ENCODE assay signal across 1 cellular context in the genomic region with DNA sequence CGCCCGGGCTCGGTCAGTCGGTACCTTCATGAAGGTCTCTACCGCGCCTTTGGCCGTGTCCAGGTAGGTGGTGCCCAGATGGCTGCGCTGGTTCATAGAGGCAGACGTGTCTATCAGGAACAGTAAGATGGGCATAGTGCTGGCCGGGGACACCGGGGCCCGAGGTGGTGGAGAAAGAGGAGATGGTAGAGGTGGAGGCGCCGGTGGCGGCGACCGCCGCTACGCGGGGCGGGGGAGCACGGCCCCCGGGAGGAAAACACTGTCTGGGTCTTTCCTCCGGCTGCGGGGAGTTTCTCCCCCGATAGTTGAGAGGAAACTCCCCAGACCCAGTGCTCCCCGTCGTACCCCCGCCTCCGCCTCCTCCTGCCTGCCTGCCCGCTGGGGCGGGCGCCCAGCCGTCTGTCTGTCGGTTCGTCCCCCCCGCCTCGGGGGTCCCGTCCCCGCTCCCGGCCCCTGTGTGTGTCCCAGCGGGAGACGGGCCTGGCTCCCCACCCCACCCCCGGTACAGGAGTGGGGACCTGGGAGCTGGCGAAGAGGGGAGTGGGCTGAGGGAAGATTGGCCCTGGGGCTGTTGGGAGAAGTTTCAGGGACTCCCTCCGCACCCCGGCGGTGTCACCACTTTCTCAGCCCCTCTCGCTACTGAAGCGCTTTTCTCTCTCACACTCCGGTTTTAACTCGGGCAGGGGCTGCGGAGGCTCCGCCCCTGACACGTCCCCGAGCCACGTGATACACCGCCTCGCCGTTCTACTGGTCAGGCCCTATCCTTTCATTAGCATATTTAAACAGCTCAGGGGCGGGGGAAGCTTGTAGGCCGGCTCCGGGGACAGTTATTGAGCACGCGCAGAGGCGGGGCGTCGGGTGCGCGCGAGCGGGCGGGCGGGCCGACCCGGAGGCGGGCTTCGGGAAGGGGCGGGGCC.
TF ChIP-seq lines count a peak whose summit lies in the region.

A gene with protein sequence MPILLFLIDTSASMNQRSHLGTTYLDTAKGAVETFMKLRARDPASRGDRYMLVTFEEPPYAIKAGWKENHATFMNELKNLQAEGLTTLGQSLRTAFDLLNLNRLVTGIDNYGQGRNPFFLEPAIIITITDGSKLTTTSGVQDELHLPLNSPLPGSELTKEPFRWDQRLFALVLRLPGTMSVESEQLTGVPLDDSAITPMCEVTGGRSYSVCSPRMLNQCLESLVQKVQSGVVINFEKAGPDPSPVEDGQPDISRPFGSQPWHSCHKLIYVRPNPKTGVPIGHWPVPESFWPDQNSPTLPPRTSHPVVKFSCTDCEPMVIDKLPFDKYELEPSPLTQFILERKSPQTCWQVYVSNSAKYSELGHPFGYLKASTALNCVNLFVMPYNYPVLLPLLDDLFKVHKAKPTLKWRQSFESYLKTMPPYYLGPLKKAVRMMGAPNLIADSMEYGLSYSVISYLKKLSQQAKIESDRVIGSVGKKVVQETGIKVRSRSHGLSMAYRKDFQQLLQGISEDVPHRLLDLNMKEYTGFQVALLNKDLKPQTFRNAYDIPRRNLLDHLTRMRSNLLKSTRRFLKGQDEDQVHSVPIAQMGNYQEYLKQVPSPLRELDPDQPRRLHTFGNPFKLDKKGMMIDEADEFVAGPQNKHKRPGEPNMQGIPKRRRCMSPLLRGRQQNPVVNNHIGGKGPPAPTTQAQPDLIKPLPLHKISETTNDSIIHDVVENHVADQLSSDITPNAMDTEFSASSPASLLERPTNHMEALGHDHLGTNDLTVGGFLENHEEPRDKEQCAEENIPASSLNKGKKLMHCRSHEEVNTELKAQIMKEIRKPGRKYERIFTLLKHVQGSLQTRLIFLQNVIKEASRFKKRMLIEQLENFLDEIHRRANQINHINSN (minus strand): TSS at position 646 of the 917 bp plus-strand sequence. CDS start 511 bp downstream, at position 135.

TF ChIP-seq in HepG2, 621 proteins besides CTCF, POLR2A, EP300 and RAD21 (continued from another document and continues in another):
- TF ChIP-seq, protein P1, sequence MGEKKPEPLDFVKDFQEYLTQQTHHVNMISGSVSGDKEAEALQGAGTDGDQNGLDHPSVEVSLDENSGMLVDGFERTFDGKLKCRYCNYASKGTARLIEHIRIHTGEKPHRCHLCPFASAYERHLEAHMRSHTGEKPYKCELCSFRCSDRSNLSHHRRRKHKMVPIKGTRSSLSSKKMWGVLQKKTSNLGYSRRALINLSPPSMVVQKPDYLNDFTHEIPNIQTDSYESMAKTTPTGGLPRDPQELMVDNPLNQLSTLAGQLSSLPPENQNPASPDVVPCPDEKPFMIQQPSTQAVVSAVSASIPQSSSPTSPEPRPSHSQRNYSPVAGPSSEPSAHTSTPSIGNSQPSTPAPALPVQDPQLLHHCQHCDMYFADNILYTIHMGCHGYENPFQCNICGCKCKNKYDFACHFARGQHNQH (CRISPR knock-in tag; IDR thresholded peaks at IDR 0.05): 0 out of 2 replicates have a peak, but pooled peaks have one; percentile 48
- TF ChIP-seq ZNF747 (CRISPR knock-in tag; IDR thresholded peaks at IDR 0.05; ENCODE audit: borderline replicate concordance): peak; percentile 66; the same call in 1 of the 2 replicates
- TF ChIP-seq, protein P2, sequence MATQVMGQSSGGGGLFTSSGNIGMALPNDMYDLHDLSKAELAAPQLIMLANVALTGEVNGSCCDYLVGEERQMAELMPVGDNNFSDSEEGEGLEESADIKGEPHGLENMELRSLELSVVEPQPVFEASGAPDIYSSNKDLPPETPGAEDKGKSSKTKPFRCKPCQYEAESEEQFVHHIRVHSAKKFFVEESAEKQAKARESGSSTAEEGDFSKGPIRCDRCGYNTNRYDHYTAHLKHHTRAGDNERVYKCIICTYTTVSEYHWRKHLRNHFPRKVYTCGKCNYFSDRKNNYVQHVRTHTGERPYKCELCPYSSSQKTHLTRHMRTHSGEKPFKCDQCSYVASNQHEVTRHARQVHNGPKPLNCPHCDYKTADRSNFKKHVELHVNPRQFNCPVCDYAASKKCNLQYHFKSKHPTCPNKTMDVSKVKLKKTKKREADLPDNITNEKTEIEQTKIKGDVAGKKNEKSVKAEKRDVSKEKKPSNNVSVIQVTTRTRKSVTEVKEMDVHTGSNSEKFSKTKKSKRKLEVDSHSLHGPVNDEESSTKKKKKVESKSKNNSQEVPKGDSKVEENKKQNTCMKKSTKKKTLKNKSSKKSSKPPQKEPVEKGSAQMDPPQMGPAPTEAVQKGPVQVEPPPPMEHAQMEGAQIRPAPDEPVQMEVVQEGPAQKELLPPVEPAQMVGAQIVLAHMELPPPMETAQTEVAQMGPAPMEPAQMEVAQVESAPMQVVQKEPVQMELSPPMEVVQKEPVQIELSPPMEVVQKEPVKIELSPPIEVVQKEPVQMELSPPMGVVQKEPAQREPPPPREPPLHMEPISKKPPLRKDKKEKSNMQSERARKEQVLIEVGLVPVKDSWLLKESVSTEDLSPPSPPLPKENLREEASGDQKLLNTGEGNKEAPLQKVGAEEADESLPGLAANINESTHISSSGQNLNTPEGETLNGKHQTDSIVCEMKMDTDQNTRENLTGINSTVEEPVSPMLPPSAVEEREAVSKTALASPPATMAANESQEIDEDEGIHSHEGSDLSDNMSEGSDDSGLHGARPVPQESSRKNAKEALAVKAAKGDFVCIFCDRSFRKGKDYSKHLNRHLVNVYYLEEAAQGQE (IDR thresholded peaks at IDR 0.05; ENCODE audit: borderline replicate concordance in 1 of 2, low read depth in 1 of 2, low read length in 2 of 2): peak in 1 of 2 experiments; percentile 85; a peak in 2 of 4 replicates
- TF ChIP-seq ZNF776 (CRISPR knock-in tag; IDR thresholded peaks at IDR 0.05): 0 out of 2 replicates have a peak, but pooled peaks have one; percentile 8
- peak; percentile 59 for TF ChIP-seq BHLHE40 (IDR thresholded peaks at IDR 0.05; ENCODE audit: low read length)
- TF ChIP-seq SAFB2 (CRISPR knock-in tag; IDR thresholded peaks at IDR 0.05; ENCODE audit: borderline replicate concordance, low read depth): peak; percentile 20; the same call in 1 of the 2 replicates
- TF ChIP-seq FOXM1 (CRISPR knock-in tag; IDR thresholded peaks at IDR 0.05): 0 out of 2 replicates have a peak, but pooled peaks have one; percentile 63
- TF ChIP-seq HES4 (CRISPR knock-in tag; IDR thresholded peaks at IDR 0.05; ENCODE audit: borderline replicate concordance): 0 out of 2 replicates have a peak, but pooled peaks have one; percentile 22
- TF ChIP-seq, protein P3, sequence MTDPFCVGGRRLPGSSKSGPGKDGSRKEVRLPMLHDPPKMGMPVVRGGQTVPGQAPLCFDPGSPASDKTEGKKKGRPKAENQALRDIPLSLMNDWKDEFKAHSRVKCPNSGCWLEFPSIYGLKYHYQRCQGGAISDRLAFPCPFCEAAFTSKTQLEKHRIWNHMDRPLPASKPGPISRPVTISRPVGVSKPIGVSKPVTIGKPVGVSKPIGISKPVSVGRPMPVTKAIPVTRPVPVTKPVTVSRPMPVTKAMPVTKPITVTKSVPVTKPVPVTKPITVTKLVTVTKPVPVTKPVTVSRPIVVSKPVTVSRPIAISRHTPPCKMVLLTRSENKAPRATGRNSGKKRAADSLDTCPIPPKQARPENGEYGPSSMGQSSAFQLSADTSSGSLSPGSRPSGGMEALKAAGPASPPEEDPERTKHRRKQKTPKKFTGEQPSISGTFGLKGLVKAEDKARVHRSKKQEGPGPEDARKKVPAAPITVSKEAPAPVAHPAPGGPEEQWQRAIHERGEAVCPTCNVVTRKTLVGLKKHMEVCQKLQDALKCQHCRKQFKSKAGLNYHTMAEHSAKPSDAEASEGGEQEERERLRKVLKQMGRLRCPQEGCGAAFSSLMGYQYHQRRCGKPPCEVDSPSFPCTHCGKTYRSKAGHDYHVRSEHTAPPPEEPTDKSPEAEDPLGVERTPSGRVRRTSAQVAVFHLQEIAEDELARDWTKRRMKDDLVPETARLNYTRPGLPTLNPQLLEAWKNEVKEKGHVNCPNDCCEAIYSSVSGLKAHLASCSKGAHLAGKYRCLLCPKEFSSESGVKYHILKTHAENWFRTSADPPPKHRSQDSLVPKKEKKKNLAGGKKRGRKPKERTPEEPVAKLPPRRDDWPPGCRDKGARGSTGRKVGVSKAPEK (CRISPR knock-in tag; IDR thresholded peaks at IDR 0.05; ENCODE audit: borderline replicate concordance): no peak
- no peak; the same call in 1 of the 2 replicates for TF ChIP-seq ZNF629 (CRISPR knock-in tag; conservative IDR thresholded peaks at IDR 0.05)
- TF ChIP-seq, protein P4, sequence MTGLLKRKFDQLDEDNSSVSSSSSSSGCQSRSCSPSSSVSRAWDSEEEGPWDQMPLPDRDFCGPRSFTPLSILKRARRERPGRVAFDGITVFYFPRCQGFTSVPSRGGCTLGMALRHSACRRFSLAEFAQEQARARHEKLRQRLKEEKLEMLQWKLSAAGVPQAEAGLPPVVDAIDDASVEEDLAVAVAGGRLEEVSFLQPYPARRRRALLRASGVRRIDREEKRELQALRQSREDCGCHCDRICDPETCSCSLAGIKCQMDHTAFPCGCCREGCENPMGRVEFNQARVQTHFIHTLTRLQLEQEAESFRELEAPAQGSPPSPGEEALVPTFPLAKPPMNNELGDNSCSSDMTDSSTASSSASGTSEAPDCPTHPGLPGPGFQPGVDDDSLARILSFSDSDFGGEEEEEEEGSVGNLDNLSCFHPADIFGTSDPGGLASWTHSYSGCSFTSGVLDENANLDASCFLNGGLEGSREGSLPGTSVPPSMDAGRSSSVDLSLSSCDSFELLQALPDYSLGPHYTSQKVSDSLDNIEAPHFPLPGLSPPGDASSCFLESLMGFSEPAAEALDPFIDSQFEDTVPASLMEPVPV (CRISPR knock-in tag; IDR thresholded peaks at IDR 0.05): peak; percentile 88; the same call in 1 of the 2 replicates
- TF ChIP-seq, protein P5, sequence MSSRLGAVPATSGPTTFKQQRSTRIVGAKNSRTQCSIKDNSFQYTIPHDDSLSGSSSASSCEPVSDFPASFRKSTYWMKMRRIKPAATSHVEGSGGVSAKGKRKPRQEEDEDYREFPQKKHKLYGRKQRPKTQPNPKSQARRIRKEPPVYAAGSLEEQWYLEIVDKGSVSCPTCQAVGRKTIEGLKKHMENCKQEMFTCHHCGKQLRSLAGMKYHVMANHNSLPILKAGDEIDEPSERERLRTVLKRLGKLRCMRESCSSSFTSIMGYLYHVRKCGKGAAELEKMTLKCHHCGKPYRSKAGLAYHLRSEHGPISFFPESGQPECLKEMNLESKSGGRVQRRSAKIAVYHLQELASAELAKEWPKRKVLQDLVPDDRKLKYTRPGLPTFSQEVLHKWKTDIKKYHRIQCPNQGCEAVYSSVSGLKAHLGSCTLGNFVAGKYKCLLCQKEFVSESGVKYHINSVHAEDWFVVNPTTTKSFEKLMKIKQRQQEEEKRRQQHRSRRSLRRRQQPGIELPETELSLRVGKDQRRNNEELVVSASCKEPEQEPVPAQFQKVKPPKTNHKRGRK (CRISPR knock-in tag; IDR thresholded peaks at IDR 0.05): no peak
- TF ChIP-seq, protein P6, sequence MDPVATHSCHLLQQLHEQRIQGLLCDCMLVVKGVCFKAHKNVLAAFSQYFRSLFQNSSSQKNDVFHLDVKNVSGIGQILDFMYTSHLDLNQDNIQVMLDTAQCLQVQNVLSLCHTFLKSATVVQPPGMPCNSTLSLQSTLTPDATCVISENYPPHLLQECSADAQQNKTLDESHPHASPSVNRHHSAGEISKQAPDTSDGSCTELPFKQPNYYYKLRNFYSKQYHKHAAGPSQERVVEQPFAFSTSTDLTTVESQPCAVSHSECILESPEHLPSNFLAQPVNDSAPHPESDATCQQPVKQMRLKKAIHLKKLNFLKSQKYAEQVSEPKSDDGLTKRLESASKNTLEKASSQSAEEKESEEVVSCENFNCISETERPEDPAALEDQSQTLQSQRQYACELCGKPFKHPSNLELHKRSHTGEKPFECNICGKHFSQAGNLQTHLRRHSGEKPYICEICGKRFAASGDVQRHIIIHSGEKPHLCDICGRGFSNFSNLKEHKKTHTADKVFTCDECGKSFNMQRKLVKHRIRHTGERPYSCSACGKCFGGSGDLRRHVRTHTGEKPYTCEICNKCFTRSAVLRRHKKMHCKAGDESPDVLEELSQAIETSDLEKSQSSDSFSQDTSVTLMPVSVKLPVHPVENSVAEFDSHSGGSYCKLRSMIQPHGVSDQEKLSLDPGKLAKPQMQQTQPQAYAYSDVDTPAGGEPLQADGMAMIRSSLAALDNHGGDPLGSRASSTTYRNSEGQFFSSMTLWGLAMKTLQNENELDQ (CRISPR knock-in tag; IDR thresholded peaks at IDR 0.05; ENCODE audit: borderline replicate concordance): no peak
- TF ChIP-seq KMT2A (CRISPR knock-in tag; IDR thresholded peaks at IDR 0.05): no peak; the same call in 1 of the 2 replicates
- 0 out of 2 replicates have a peak, but pooled peaks have one; percentile 6 for TF ChIP-seq RARA (CRISPR knock-in tag; IDR thresholded peaks at IDR 0.05)
- TF ChIP-seq ZNF350 (CRISPR knock-in tag; IDR thresholded peaks at IDR 0.05; ENCODE audit: borderline replicate concordance, low read depth): peak; percentile 64; the same call in 1 of the 2 replicates
- TF ChIP-seq, protein P7, sequence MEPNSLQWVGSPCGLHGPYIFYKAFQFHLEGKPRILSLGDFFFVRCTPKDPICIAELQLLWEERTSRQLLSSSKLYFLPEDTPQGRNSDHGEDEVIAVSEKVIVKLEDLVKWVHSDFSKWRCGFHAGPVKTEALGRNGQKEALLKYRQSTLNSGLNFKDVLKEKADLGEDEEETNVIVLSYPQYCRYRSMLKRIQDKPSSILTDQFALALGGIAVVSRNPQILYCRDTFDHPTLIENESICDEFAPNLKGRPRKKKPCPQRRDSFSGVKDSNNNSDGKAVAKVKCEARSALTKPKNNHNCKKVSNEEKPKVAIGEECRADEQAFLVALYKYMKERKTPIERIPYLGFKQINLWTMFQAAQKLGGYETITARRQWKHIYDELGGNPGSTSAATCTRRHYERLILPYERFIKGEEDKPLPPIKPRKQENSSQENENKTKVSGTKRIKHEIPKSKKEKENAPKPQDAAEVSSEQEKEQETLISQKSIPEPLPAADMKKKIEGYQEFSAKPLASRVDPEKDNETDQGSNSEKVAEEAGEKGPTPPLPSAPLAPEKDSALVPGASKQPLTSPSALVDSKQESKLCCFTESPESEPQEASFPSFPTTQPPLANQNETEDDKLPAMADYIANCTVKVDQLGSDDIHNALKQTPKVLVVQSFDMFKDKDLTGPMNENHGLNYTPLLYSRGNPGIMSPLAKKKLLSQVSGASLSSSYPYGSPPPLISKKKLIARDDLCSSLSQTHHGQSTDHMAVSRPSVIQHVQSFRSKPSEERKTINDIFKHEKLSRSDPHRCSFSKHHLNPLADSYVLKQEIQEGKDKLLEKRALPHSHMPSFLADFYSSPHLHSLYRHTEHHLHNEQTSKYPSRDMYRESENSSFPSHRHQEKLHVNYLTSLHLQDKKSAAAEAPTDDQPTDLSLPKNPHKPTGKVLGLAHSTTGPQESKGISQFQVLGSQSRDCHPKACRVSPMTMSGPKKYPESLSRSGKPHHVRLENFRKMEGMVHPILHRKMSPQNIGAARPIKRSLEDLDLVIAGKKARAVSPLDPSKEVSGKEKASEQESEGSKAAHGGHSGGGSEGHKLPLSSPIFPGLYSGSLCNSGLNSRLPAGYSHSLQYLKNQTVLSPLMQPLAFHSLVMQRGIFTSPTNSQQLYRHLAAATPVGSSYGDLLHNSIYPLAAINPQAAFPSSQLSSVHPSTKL (CRISPR knock-in tag; IDR thresholded peaks at IDR 0.05): 0 out of 2 replicates have a peak, but pooled peaks have one; percentile 17
- no peak for TF ChIP-seq ARNT (IDR thresholded peaks at IDR 0.05)
- TF ChIP-seq ZNF569 (CRISPR knock-in tag; IDR thresholded peaks at IDR 0.05; ENCODE audit: borderline replicate concordance): no peak
- TF ChIP-seq, protein P8, sequence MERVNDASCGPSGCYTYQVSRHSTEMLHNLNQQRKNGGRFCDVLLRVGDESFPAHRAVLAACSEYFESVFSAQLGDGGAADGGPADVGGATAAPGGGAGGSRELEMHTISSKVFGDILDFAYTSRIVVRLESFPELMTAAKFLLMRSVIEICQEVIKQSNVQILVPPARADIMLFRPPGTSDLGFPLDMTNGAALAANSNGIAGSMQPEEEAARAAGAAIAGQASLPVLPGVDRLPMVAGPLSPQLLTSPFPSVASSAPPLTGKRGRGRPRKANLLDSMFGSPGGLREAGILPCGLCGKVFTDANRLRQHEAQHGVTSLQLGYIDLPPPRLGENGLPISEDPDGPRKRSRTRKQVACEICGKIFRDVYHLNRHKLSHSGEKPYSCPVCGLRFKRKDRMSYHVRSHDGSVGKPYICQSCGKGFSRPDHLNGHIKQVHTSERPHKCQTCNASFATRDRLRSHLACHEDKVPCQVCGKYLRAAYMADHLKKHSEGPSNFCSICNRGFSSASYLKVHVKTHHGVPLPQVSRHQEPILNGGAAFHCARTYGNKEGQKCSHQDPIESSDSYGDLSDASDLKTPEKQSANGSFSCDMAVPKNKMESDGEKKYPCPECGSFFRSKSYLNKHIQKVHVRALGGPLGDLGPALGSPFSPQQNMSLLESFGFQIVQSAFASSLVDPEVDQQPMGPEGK (CRISPR knock-in tag; IDR thresholded peaks at IDR 0.05): peak; percentile 42; the same call in 1 of the 2 replicates
